ENCODE assay signal across 15 cellular contexts in genomic region chr10:122688293-122688989, GRCh38. TPM values are rescaled to one million over a fixed set of nuclear protein-coding genes. Genes with fewer than 3 reads are reported as not detected.
DNase-seq lines count a peak whose midpoint lies in the region; ATAC-seq, FAIRE-seq and TF ChIP-seq lines count a peak whose summit lies in the region.
"Had no signal": no experiment of that assay in that cellular context is flagged by ENCODE, and none has a peak within 500 bp of the region (broad histone marks: within the 10 kb centered on the region; RNA-seq: fewer than 3 reads in every experiment).

No MANE protein-coding gene starts in this region.

- H3K36me3 ChIP-seq in pancreas, result no peaks in the 10 kb centered on the region

- H3K27ac ChIP-seq in pancreas, result peak overlapping the region; percentile 33 to 85 (median 60)

- ATAC-seq in Right ventricle myocardium superior (ENCODE audit: poor library complexity) (peak; percentile 88), pancreas (peak; percentile 66 to 90 (median 82)), HG03469 (IDR thresholded peaks at IDR 0.05; ENCODE audit: unreplicated experiment) (no peak)
- ATAC-seq: T-cell had no signal

- H3K36me3 Mint-ChIP-seq in HFFc6 (ENCODE audit: low read depth), result no peaks in the 10 kb centered on the region
- H3K36me3 Mint-ChIP-seq: T-cell had no signal

- H3K4me3 Mint-ChIP-seq in HFFc6, result no peak overlapping the region
- H3K4me3 Mint-ChIP-seq: activated CD4-positive, alpha-beta memory T cell treated with anti-CD3 and anti-CD28 coated beads, Interleukin-2, amount 10 ng/mL, durations not matched to agents 7 days and 5 days; neural crest cell; stimulated activated naive CD8-positive, alpha-beta T cell treated with anti-CD3 and anti-CD28 coated beads, Interleukin-15, Interleukin-2, amounts not matched to agents 100 ng/mL and 50 ng/mL, for 24 hours; T-cell had no signal

- H3K9me3 Mint-ChIP-seq in HFFc6, result peaks cover 6% of the 10 kb centered on the region; the same call in 1 of the 2 replicates
- H3K9me3 Mint-ChIP-seq: activated CD4-positive, alpha-beta memory T cell treated with anti-CD3 and anti-CD28 coated beads, Interleukin-2, amount 10 ng/mL, durations not matched to agents 7 days and 5 days; stimulated activated naive CD8-positive, alpha-beta T cell treated with anti-CD3 and anti-CD28 coated beads, Interleukin-15, Interleukin-2, amounts not matched to agents 100 ng/mL and 50 ng/mL, for 24 hours; T-cell had no signal

- peak; percentile 28 for DNase-seq in Daoy (ENCODE audit: low read depth)
- peak; percentile 26 for DNase-seq in RKO (ENCODE audit: low spot score)
- DNase-seq in Right ventricle myocardium superior, result no peak
- DNase-seq in pancreas, result peak in 2 of 6 donors; percentile 32 to 46
- DNase-seq in AG08396 (ENCODE audit: low spot score), result no peak
- DNase-seq in dedifferentiated amniotic fluid mesenchymal stem cell (ENCODE audit: extremely low spot score), result no peak
- no peak for DNase-seq in HFFc6
- DNase-seq: activated CD4-positive, alpha-beta memory T cell treated with anti-CD3 and anti-CD28 coated beads, Interleukin-2, amount 10 ng/mL, durations not matched to agents 7 days and 5 days; activated naive CD4-positive, alpha-beta T cell treated with anti-CD3 and anti-CD28 coated beads, Interleukin-2, amount 50 U/mL, for 16 hours; effector CD4-positive, alpha-beta T cell; T-cell had no signal

- no peaks in the 10 kb centered on the region for H3K27me3 ChIP-seq in pancreas

- WGBS in pancreas, 2 donors, result 73 to 82% methylated on average over 6 of the region's 6 CpGs

- H3K27ac Mint-ChIP-seq in HFFc6, result no peak overlapping the region
- H3K27ac Mint-ChIP-seq: activated CD4-positive, alpha-beta memory T cell treated with anti-CD3 and anti-CD28 coated beads, Interleukin-2, amount 10 ng/mL, durations not matched to agents 7 days and 5 days; stimulated activated naive CD8-positive, alpha-beta T cell treated with anti-CD3 and anti-CD28 coated beads, Interleukin-15, Interleukin-2, amounts not matched to agents 100 ng/mL and 50 ng/mL, for 24 hours; T-cell had no signal

- TF ChIP-seq CTCF in pancreas (IDR thresholded peaks at IDR 0.05), result no peak
- TF ChIP-seq CTCF in HFFc6 (IDR thresholded peaks at IDR 0.05), result no peak

- intact Hi-C loops in Right ventricle myocardium superior (cut with DNase I), result no loop called here
- intact Hi-C loops in pancreas (cut with DNase I), result loop anchor here in 1 of 3 donors (5.0 kb wide), 1 partner anchor 36 kb away; no protein-coding TSS in a partner anchor

- no peaks in the 10 kb centered on the region for H3K9me3 ChIP-seq in pancreas

- H3K4me3 ChIP-seq in pancreas, result no peak overlapping the region

- FAIRE-seq in pancreas (lab: Jason Lieb, UNC), result no peak

- H3K4me1 ChIP-seq in pancreas, result peaks cover 0 to 26% (median 14%) of the 10 kb centered on the region in 3 donors

- peaks cover 2% of the 10 kb centered on the region; the same call in 1 of the 2 replicates for H3K27me3 Mint-ChIP-seq in HFFc6 (ENCODE audit: insufficient read depth)

- H3K4me1 Mint-ChIP-seq in HFFc6 (ENCODE audit: low read depth), result no peaks in the 10 kb centered on the region; the same call in 1 of the 2 replicates
- H3K4me1 Mint-ChIP-seq: activated CD4-positive, alpha-beta memory T cell treated with anti-CD3 and anti-CD28 coated beads, Interleukin-2, amount 10 ng/mL, durations not matched to agents 7 days and 5 days; neural crest cell; T-cell had no signal

RNA-seq across cellular contexts. Expression of gene C10orf120, which starts 11.2 kb away (rescaled TPM):
- total RNA-seq in Daoy (2014; rRNA removed; shearing (Covaris generic)), result not detected in 2 replicates
- total RNA-seq in Right ventricle myocardium superior (not detected), pancreas (under 1 TPM in 3 of 6 donors, not detected in 3; 0.19 to 0.23 (median 0.20) TPM)
- polyA plus RNA-seq in pancreas, result under 1 TPM; 0.12 to 0.15 TPM
- total RNA-seq in HFFc6 (2021; fragmentation: NEBNext Ultra II Directional; extraction: Animal tissue kit (Norgen Biotek cat#: 25700)), result not detected
- total RNA-seq: activated CD4-positive, alpha-beta memory T cell treated with anti-CD3 and anti-CD28 coated beads, Interleukin-2, amount 10 ng/mL, durations not matched to agents 7 days and 5 days; neural crest cell; T-cell had no signal
- polyA plus RNA-seq: BJ had no signal

Comparison
In these comparisons a context has a peak if more than half of its experiments do, and no peak if none do; other contexts are left out.
1. DNase-seq: peak in Daoy (single experiment) and RKO (single experiment); none in Right ventricle myocardium superior (single experiment), AG08396 (single experiment), dedifferentiated amniotic fluid mesenchymal stem cell (single experiment) and HFFc6 (single experiment).